11 cellular contexts compared by ENCODE assay signal in genomic region chr11:95453616-95454118, GRCh38.
DNase-seq lines count a peak whose midpoint lies in the region; ATAC-seq, FAIRE-seq and TF ChIP-seq lines count a peak whose summit lies in the region.
"Had no signal": no experiment of that assay in that cellular context is flagged by ENCODE, and none has a peak within 500 bp of the region (broad histone marks: within the 10 kb centered on the region; RNA-seq: fewer than 3 reads in every experiment).

No MANE protein-coding gene starts in this region.

- H2AFZ ChIP-seq in K562 (ENCODE audit: low read depth, low read length) (peak overlapping the region; percentile 49), neural progenitor cell (replicated peaks) (no peak overlapping the region)

- no peak overlapping the region for H3K4me3 Mint-ChIP-seq in neural progenitor cell

- H4K20me1 ChIP-seq in K562 (replicated peaks; ENCODE audit: control insufficient read depth, insufficient read depth, low read length) (no peaks in the 10 kb centered on the region), neural progenitor cell (ENCODE audit: low read depth) (no peaks in the 10 kb centered on the region)

- H3K79me2 ChIP-seq in K562 (ENCODE audit: control insufficient read depth, insufficient read depth, low read length) = no peaks in the 10 kb centered on the region
- no peaks in the 10 kb centered on the region for H3K79me2 ChIP-seq in neural progenitor cell (ENCODE audit: low read depth)

- ATAC-seq in K562 = peak; percentile 97
- ATAC-seq in left ventricle myocardium superior = peak; percentile 84
- ATAC-seq in GM18868 (IDR thresholded peaks at IDR 0.05; ENCODE audit: unreplicated experiment) = no peak
- no peak for ATAC-seq in HG03571 (IDR thresholded peaks at IDR 0.05; ENCODE audit: unreplicated experiment)

- H3K27me3 Mint-ChIP-seq in neural progenitor cell (ENCODE audit: insufficient read depth, low read depth) = no peaks in the 10 kb centered on the region

- no peaks in the 10 kb centered on the region for H3K9me3 Mint-ChIP-seq in neural progenitor cell

- no peak for TF ChIP-seq POLR2A in K562 (conservative IDR thresholded peaks at IDR 0.05)
- TF ChIP-seq POLR2A in sigmoid colon (IDR thresholded peaks at IDR 0.05) = no peak

- peak; percentile 7 to 13 (median 12); a peak in 1 of 6 replicates for TF ChIP-seq CTCF in K562 (IDR thresholded peaks at IDR 0.05 in 2 of 3, conservative IDR thresholded peaks at IDR 0.05 in 1 of 3; ENCODE audit: insufficient read depth in 2 of 3, low read depth in 1 of 3, low read length in 3 of 3)
- TF ChIP-seq CTCF in sigmoid colon (IDR thresholded peaks at IDR 0.05) = no peak
- no peak for TF ChIP-seq CTCF in neural progenitor cell (IDR thresholded peaks at IDR 0.05)

- H3K36me3 Mint-ChIP-seq in neural progenitor cell = no peaks in the 10 kb centered on the region

- TF ChIP-seq RAD21 in Ishikawa (IDR thresholded peaks at IDR 0.05; ENCODE audit: low read depth) (peak; percentile 25), K562 (CRISPR knock-in tag; conservative IDR thresholded peaks at IDR 0.05 in 1 of 2, IDR thresholded peaks at IDR 0.05 in 1 of 2) (peak; percentile 38 to 42)

- H3K27ac ChIP-seq in K562 (ENCODE audit: extremely low read depth, low read depth, low read length) (peak overlapping the region; percentile 44; the same call in 1 of the 3 replicates), sigmoid colon (no peak overlapping the region), neural progenitor cell (no peak overlapping the region)

- H3K4me1 ChIP-seq in K562 (replicated peaks in 1 of 2; ENCODE audit: control insufficient read depth in 2 of 2, insufficient read depth in 2 of 2, low read length in 2 of 2) (peaks cover 3 to 30% of the 10 kb centered on the region in 2 experiments; a peak in 3 of 5 replicates), sigmoid colon (no peaks in the 10 kb centered on the region), neural progenitor cell (no peaks in the 10 kb centered on the region)

- H3K36me3 ChIP-seq in K562 (ENCODE audit: control insufficient read depth, insufficient read depth, low read length) (no peaks in the 10 kb centered on the region), sigmoid colon (no peaks in the 10 kb centered on the region), neural progenitor cell (no peaks in the 10 kb centered on the region)

- H3K9ac ChIP-seq in K562 (ENCODE audit: insufficient read depth in 1 of 2, low read depth in 2 of 2, low read length in 2 of 2) = peak overlapping the region in 1 of 2 experiments; percentile 62; a peak in 1 of 4 replicates
- no peak overlapping the region for H3K9ac ChIP-seq in neural progenitor cell

- WGBS in K562 (ENCODE audit: insufficient coverage, low coverage, missing lambda C conversion rate) = 1% methylated on average over 7 of the region's 7 CpGs
- 92% methylated on average over 7 of the region's 7 CpGs for WGBS in sigmoid colon, 2 donors

- no peak overlapping the region for H3K4me3 ChIP-seq in K562
- H3K4me3 ChIP-seq in sigmoid colon = no peak overlapping the region
- no peak overlapping the region for H3K4me3 ChIP-seq in neural progenitor cell

- no peaks in the 10 kb centered on the region for H3F3A ChIP-seq in neural progenitor cell (ENCODE audit: low read depth)

- H3K4me2 ChIP-seq in K562 (ENCODE audit: insufficient read depth, low read length) (0 out of 2 replicates have a peak overlapping the region, but pooled peaks have one; percentile 23), neural progenitor cell (no peak overlapping the region)

- TF ChIP-seq EP300 in Ishikawa (IDR thresholded peaks at IDR 0.05; ENCODE audit: borderline replicate concordance) (peak; percentile 82), K562 (IDR thresholded peaks at IDR 0.05; ENCODE audit: low read length) (peak; percentile 42; the same call in 1 of the 2 replicates), sigmoid colon (IDR thresholded peaks at IDR 0.05) (no peak)

- POLR2A ChIA-PET in K562 (lab: Yijun Ruan, JAX) = interaction anchor here (0.6 to 2.0 kb wide), 5 partner anchors 9 to 165 kb away, joined by 3 to 8 read pairs (median 3); no protein-coding TSS in a partner anchor

- no peak overlapping the region for H3K27ac Mint-ChIP-seq in neural progenitor cell

- FAIRE-seq in K562 (lab: Jason Lieb, UNC) = peak; percentile 73

- intact Hi-C loops in K562 (cut with micrococcal nuclease) (no loop called here), left ventricle myocardium superior (cut with micrococcal nuclease) (no loop called here), sigmoid colon (cut with DNase I) (no loop called here)

- no peaks in the 10 kb centered on the region for H3K9me1 ChIP-seq in K562 (ENCODE audit: control insufficient read depth, insufficient read depth, low read length)

- in situ Hi-C loops in K562 (cut with MboI) = no loop called here

- CTCF ChIA-PET in K562 (lab: Yijun Ruan, JAX; ENCODE audit: low intra/inter-chr PET ratio) = no interaction called here

- peaks cover 11% of the 10 kb centered on the region for H3K4me1 Mint-ChIP-seq in neural progenitor cell

- H3K9me3 ChIP-seq in K562 (replicated peaks; ENCODE audit: control insufficient read depth, insufficient read depth, low read depth, low read length) = no peaks in the 10 kb centered on the region
- no peaks in the 10 kb centered on the region for H3K9me3 ChIP-seq in sigmoid colon
- no peaks in the 10 kb centered on the region for H3K9me3 ChIP-seq in neural progenitor cell (ENCODE audit: low read depth)

- peak; percentile 15 to 88 (median 40) for DNase-seq in K562 (ENCODE audit: extremely low read depth in 1 of 4, low spot score in 3 of 4)
- DNase-seq in left ventricle myocardium superior = peak; percentile 74
- DNase-seq in sigmoid colon = peak; percentile 68
- DNase-seq in amniotic stem cell (lab: John Stamatoyannopoulos, UW) = no peak
- DNase-seq in neural progenitor cell (ENCODE audit: low spot score) = no peak
- DNase-seq: H7, NCI-H187 treated with DMSO at 0.1 percent for 48 hours, retina had no signal

- H3K27me3 ChIP-seq in K562 (ENCODE audit: control insufficient read depth in 2 of 2, insufficient read depth in 2 of 2, low read length in 2 of 2) = no peaks in the 10 kb centered on the region
- H3K27me3 ChIP-seq in sigmoid colon = no peaks in the 10 kb centered on the region
- no peaks in the 10 kb centered on the region for H3K27me3 ChIP-seq in neural progenitor cell

- no TSS peak for BruUV-seq in K562 (replicated peaks; lab: Mats Ljungman, UMichigan)

TF ChIP-seq in Ishikawa, 13 proteins besides CTCF, POLR2A, EP300 and RAD21:
- TF ChIP-seq EGR1 (IDR thresholded peaks at IDR 0.05) (no peak), TCF12 (IDR thresholded peaks at IDR 0.05; ENCODE audit: low read depth) (peak; percentile 81), NFIC (IDR thresholded peaks at IDR 0.05) (peak; percentile 93), MAX (IDR thresholded peaks at IDR 0.05) (0 out of 2 replicates have a peak, but pooled peaks have one; percentile 2), USF1 (IDR thresholded peaks at IDR 0.05) (0 out of 2 replicates have a peak, but pooled peaks have one; percentile 23)

TF ChIP-seq in K562, 482 proteins besides CTCF, POLR2A, EP300 and RAD21 (continues in another document):
- no peak for TF ChIP-seq BRF2 (IDR thresholded peaks at IDR 0.05; ENCODE audit: borderline replicate concordance, insufficient read depth, insufficient read length)
- TF ChIP-seq ATF7 (IDR thresholded peaks at IDR 0.05) = no peak
- TF ChIP-seq MEIS2 (IDR thresholded peaks at IDR 0.05; ENCODE audit: partially characterized antibody) = peak; percentile 14
- no peak for TF ChIP-seq ZNF197 (CRISPR knock-in tag; IDR thresholded peaks at IDR 0.05; ENCODE audit: low read depth)
- TF ChIP-seq CUX1 (CRISPR knock-in tag; IDR thresholded peaks at IDR 0.05) = no peak
- TF ChIP-seq RBM22 (IDR thresholded peaks at IDR 0.05; ENCODE audit: low read depth, low read length, poor library complexity, severe bottlenecking) = no peak

Comparison
In these comparisons a context has a peak if more than half of its experiments do, and no peak if none do; other contexts are left out.
1. ATAC-seq: peak in K562 (single experiment) and left ventricle myocardium superior (single experiment); none in GM18868 (single experiment) and HG03571 (single experiment).
2. DNase-seq: peak in K562 (4 of 4), left ventricle myocardium superior (single experiment) and sigmoid colon (single experiment); none in amniotic stem cell (single experiment) and neural progenitor cell (single experiment).
3. CTCF ChIP-seq: peak in K562 (3 of 3); none in sigmoid colon (0 of 4) and neural progenitor cell (single experiment).